Comparison of ENCODE assay signal across 1 cellular context in genomic region chr11:116772443-116773202, GRCh38.
TF ChIP-seq lines count a peak whose summit lies in the region.

Gene BUD13 (minus strand): TSS chr11:116772987. CDS start chr11:116772964, 23 bp downstream.

TF ChIP-seq in HepG2, 621 proteins besides CTCF, POLR2A, EP300 and RAD21 (continued from another document and continues in another):
- TF ChIP-seq TFE3 (CRISPR knock-in tag; IDR thresholded peaks at IDR 0.05) (peak; percentile 75; the same call in 1 of the 2 replicates), GPBP1L1 (CRISPR knock-in tag; IDR thresholded peaks at IDR 0.05) (no peak), ZNF576 (CRISPR knock-in tag; IDR thresholded peaks at IDR 0.05) (peak; percentile 76; the same call in 1 of the 2 replicates), KDM2A (CRISPR knock-in tag; IDR thresholded peaks at IDR 0.05; ENCODE audit: borderline replicate concordance, low read depth) (peak; percentile 98), MED8 (CRISPR knock-in tag; IDR thresholded peaks at IDR 0.05; ENCODE audit: insufficient replicate concordance) (peak; percentile 91), SP2 (CRISPR knock-in tag; IDR thresholded peaks at IDR 0.05) (peak; percentile 78), ZNF563 (CRISPR knock-in tag; IDR thresholded peaks at IDR 0.05) (peak; percentile 87), ZNF235 (CRISPR knock-in tag; IDR thresholded peaks at IDR 0.05; ENCODE audit: borderline replicate concordance) (peak; percentile 65; the same call in 1 of the 2 replicates), IRF2 (CRISPR knock-in tag; IDR thresholded peaks at IDR 0.05) (peak; percentile 94), ZFP37 (CRISPR knock-in tag; IDR thresholded peaks at IDR 0.05; ENCODE audit: borderline replicate concordance) (peak; percentile 86), ZMYM4 (CRISPR knock-in tag; IDR thresholded peaks at IDR 0.05) (peak; percentile 90), ZNF816 (CRISPR knock-in tag; IDR thresholded peaks at IDR 0.05; ENCODE audit: borderline replicate concordance) (peak; percentile 75; the same call in 1 of the 2 replicates), SIN3A (IDR thresholded peaks at IDR 0.05; ENCODE audit: borderline replicate concordance, low read depth, low read length) (peak; percentile 81; the same call in 1 of the 2 replicates), ZNF503 (CRISPR knock-in tag; IDR thresholded peaks at IDR 0.05) (peak; percentile 79), HOXA3 (CRISPR knock-in tag; IDR thresholded peaks at IDR 0.05) (peak; percentile 97), BCL6 (CRISPR knock-in tag; IDR thresholded peaks at IDR 0.05) (peak; percentile 42), ZBTB1 (CRISPR knock-in tag; IDR thresholded peaks at IDR 0.05; ENCODE audit: borderline replicate concordance) (no peak), SOX5 (CRISPR knock-in tag; IDR thresholded peaks at IDR 0.05; ENCODE audit: borderline replicate concordance) (peak; percentile 49; the same call in 1 of the 2 replicates), HMG20A (CRISPR knock-in tag; IDR thresholded peaks at IDR 0.05; ENCODE audit: borderline replicate concordance) (no peak), TAF1 (CRISPR knock-in tag; IDR thresholded peaks at IDR 0.05) (peak; percentile 89), NFYB (CRISPR knock-in tag; IDR thresholded peaks at IDR 0.05) (peak; percentile 40; the same call in 1 of the 2 replicates), ZNF746 (CRISPR knock-in tag; IDR thresholded peaks at IDR 0.05) (peak; percentile 31; the same call in 1 of the 2 replicates), ZNF446 (CRISPR knock-in tag; IDR thresholded peaks at IDR 0.05) (peak; percentile 85; the same call in 1 of the 2 replicates), ISL2 (CRISPR knock-in tag; IDR thresholded peaks at IDR 0.05) (peak; percentile 85), ELK4 (CRISPR knock-in tag; IDR thresholded peaks at IDR 0.05; ENCODE audit: borderline replicate concordance) (peak; percentile 92; the same call in 1 of the 2 replicates), ZNF510 (CRISPR knock-in tag; IDR thresholded peaks at IDR 0.05; ENCODE audit: low read depth) (peak; percentile 85; the same call in 1 of the 2 replicates), ZSCAN5A (CRISPR knock-in tag; IDR thresholded peaks at IDR 0.05; ENCODE audit: borderline replicate concordance) (peak; percentile 92), GATAD2A (CRISPR knock-in tag; IDR thresholded peaks at IDR 0.05) (peak; percentile 71), PITX1 (CRISPR knock-in tag; IDR thresholded peaks at IDR 0.05) (peak; percentile 28; the same call in 1 of the 2 replicates), HHEX (CRISPR knock-in tag; IDR thresholded peaks at IDR 0.05) (no peak), ZFP62 (CRISPR knock-in tag; IDR thresholded peaks at IDR 0.05) (0 out of 2 replicates have a peak, but pooled peaks have one; percentile 40)
- TF ChIP-seq, protein P1, sequence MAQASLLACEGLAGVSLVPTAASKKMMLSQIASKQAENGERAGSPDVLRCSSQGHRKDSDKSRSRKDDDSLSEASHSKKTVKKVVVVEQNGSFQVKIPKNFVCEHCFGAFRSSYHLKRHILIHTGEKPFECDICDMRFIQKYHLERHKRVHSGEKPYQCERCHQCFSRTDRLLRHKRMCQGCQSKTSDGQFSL (CRISPR knock-in tag; IDR thresholded peaks at IDR 0.05) = no peak
- TF ChIP-seq, protein P2, sequence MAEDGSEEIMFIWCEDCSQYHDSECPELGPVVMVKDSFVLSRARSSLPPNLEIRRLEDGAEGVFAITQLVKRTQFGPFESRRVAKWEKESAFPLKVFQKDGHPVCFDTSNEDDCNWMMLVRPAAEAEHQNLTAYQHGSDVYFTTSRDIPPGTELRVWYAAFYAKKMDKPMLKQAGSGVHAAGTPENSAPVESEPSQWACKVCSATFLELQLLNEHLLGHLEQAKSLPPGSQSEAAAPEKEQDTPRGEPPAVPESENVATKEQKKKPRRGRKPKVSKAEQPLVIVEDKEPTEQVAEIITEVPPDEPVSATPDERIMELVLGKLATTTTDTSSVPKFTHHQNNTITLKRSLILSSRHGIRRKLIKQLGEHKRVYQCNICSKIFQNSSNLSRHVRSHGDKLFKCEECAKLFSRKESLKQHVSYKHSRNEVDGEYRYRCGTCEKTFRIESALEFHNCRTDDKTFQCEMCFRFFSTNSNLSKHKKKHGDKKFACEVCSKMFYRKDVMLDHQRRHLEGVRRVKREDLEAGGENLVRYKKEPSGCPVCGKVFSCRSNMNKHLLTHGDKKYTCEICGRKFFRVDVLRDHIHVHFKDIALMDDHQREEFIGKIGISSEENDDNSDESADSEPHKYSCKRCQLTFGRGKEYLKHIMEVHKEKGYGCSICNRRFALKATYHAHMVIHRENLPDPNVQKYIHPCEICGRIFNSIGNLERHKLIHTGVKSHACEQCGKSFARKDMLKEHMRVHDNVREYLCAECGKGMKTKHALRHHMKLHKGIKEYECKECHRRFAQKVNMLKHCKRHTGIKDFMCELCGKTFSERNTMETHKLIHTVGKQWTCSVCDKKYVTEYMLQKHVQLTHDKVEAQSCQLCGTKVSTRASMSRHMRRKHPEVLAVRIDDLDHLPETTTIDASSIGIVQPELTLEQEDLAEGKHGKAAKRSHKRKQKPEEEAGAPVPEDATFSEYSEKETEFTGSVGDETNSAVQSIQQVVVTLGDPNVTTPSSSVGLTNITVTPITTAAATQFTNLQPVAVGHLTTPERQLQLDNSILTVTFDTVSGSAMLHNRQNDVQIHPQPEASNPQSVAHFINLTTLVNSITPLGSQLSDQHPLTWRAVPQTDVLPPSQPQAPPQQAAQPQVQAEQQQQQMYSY (CRISPR knock-in tag; IDR thresholded peaks at IDR 0.05) = peak; percentile 24; the same call in 1 of the 2 replicates
- TF ChIP-seq, protein P3, sequence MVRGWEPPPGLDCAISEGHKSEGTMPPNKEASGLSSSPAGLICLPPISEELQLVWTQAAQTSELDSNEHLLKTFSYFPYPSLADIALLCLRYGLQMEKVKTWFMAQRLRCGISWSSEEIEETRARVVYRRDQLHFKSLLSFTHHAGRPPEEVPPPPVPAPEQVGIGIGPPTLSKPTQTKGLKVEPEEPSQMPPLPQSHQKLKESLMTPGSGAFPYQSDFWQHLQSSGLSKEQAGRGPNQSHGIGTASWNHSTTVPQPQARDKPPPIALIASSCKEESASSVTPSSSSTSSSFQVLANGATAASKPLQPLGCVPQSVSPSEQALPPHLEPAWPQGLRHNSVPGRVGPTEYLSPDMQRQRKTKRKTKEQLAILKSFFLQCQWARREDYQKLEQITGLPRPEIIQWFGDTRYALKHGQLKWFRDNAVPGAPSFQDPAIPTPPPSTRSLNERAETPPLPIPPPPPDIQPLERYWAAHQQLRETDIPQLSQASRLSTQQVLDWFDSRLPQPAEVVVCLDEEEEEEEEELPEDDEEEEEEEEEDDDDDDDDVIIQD (CRISPR knock-in tag; IDR thresholded peaks at IDR 0.05; ENCODE audit: low read depth) = peak; percentile 36; the same call in 1 of the 2 replicates
- TF ChIP-seq, protein P4, sequence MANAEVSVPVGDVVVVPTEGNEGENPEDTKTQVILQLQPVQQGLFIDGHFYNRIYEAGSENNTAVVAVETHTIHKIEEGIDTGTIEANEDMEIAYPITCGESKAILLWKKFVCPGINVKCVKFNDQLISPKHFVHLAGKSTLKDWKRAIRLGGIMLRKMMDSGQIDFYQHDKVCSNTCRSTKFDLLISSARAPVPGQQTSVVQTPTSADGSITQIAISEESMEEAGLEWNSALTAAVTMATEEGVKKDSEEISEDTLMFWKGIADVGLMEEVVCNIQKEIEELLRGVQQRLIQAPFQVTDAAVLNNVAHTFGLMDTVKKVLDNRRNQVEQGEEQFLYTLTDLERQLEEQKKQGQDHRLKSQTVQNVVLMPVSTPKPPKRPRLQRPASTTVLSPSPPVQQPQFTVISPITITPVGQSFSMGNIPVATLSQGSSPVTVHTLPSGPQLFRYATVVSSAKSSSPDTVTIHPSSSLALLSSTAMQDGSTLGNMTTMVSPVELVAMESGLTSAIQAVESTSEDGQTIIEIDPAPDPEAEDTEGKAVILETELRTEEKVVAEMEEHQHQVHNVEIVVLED (CRISPR knock-in tag; IDR thresholded peaks at IDR 0.05; ENCODE audit: borderline replicate concordance) = peak; percentile 87
- TF ChIP-seq, protein P5, sequence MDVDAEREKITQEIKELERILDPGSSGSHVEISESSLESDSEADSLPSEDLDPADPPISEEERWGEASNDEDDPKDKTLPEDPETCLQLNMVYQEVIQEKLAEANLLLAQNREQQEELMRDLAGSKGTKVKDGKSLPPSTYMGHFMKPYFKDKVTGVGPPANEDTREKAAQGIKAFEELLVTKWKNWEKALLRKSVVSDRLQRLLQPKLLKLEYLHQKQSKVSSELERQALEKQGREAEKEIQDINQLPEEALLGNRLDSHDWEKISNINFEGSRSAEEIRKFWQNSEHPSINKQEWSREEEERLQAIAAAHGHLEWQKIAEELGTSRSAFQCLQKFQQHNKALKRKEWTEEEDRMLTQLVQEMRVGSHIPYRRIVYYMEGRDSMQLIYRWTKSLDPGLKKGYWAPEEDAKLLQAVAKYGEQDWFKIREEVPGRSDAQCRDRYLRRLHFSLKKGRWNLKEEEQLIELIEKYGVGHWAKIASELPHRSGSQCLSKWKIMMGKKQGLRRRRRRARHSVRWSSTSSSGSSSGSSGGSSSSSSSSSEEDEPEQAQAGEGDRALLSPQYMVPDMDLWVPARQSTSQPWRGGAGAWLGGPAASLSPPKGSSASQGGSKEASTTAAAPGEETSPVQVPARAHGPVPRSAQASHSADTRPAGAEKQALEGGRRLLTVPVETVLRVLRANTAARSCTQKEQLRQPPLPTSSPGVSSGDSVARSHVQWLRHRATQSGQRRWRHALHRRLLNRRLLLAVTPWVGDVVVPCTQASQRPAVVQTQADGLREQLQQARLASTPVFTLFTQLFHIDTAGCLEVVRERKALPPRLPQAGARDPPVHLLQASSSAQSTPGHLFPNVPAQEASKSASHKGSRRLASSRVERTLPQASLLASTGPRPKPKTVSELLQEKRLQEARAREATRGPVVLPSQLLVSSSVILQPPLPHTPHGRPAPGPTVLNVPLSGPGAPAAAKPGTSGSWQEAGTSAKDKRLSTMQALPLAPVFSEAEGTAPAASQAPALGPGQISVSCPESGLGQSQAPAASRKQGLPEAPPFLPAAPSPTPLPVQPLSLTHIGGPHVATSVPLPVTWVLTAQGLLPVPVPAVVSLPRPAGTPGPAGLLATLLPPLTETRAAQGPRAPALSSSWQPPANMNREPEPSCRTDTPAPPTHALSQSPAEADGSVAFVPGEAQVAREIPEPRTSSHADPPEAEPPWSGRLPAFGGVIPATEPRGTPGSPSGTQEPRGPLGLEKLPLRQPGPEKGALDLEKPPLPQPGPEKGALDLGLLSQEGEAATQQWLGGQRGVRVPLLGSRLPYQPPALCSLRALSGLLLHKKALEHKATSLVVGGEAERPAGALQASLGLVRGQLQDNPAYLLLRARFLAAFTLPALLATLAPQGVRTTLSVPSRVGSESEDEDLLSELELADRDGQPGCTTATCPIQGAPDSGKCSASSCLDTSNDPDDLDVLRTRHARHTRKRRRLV (CRISPR knock-in tag; IDR thresholded peaks at IDR 0.05) = peak; percentile 66; the same call in 1 of the 2 replicates
